In genomic region chr3:62134061-62134496, GRCh38 we compare ENCODE assay signal across 9 cellular contexts.
DNase-seq lines count a peak whose midpoint lies in the region; ATAC-seq and TF ChIP-seq lines count a peak whose summit lies in the region.
"Had no signal": no experiment of that assay in that cellular context is flagged by ENCODE, and none has a peak within 500 bp of the region (broad histone marks: within the 10 kb centered on the region; RNA-seq: fewer than 3 reads in every experiment).

No MANE protein-coding gene starts in this region.

- peak overlapping the region in 1 of 3 donors; percentile 5 for H3K9ac ChIP-seq in skeletal muscle tissue (ENCODE audit: low read depth in 1 of 3, low read length in 3 of 3)

- H3K36me3 ChIP-seq in RWPE2 (ENCODE audit: low read depth) (no peaks in the 10 kb centered on the region), skeletal muscle tissue (ENCODE audit: control insufficient read depth in 3 of 3, insufficient read depth in 3 of 3, low read length in 3 of 3) (no peaks in the 10 kb centered on the region)

- H3K27ac ChIP-seq in RWPE2 (ENCODE audit: poor library complexity, severe bottlenecking) (peak overlapping the region; percentile 6), foreskin keratinocyte (no peak overlapping the region), skeletal muscle tissue (ENCODE audit: low read depth, low read length) (peak overlapping the region; percentile 50)

- intact Hi-C loops in activated naive CD4-positive, alpha-beta T cell treated with anti-CD3 and anti-CD28 coated beads for 36 hours (cut with micrococcal nuclease): no loop called here

- H3K27ac Mint-ChIP-seq in activated naive CD4-positive, alpha-beta T cell treated with anti-CD3 and anti-CD28 coated beads for 36 hours: no peak overlapping the region
- H3K27ac Mint-ChIP-seq: activated T-helper 2 cell treated with anti-CD3 and anti-CD28 coated beads, Interferon-gamma antibody, Interleukin-2, Interleukin-4, amounts not matched to agents 10 μg/mL and 5 μg/mL and 100 μg/mL, durations not matched to agents 14 hours and 24 hours and 36 hours had no signal

- peak; percentile 80 for ATAC-seq in RWPE2 (ENCODE audit: low read depth)
- ATAC-seq in foreskin keratinocyte: peak; percentile 55
- no peak for ATAC-seq in HG03565 (IDR thresholded peaks at IDR 0.05; ENCODE audit: unreplicated experiment)

- no peaks in the 10 kb centered on the region for H3K4me1 Mint-ChIP-seq in activated naive CD4-positive, alpha-beta T cell treated with anti-CD3 and anti-CD28 coated beads for 36 hours (ENCODE audit: low read depth)

- H3K4me3 ChIP-seq in HFF-Myc (replicated peaks; ENCODE audit: low read depth, low read length): no peak overlapping the region
- H3K4me3 ChIP-seq in RWPE2 (ENCODE audit: severe bottlenecking): no peak overlapping the region
- peak overlapping the region in 2 of 3 donors; percentile 42 to 45 for H3K4me3 ChIP-seq in skeletal muscle tissue (ENCODE audit: low read length in 3 of 3)

- CTCF ChIA-PET in activated naive CD4-positive, alpha-beta T cell treated with anti-CD3 and anti-CD28 coated beads for 36 hours (lab: Charles Lee): no interaction called here

- no peaks in the 10 kb centered on the region for H3K9me3 Mint-ChIP-seq in activated naive CD4-positive, alpha-beta T cell treated with anti-CD3 and anti-CD28 coated beads for 36 hours
- H3K9me3 Mint-ChIP-seq: activated T-helper 2 cell treated with anti-CD3 and anti-CD28 coated beads, Interferon-gamma antibody, Interleukin-2, Interleukin-4, amounts not matched to agents 10 μg/mL and 5 μg/mL and 100 μg/mL, durations not matched to agents 14 hours and 24 hours and 36 hours had no signal

- no peaks in the 10 kb centered on the region for H3K36me3 Mint-ChIP-seq in activated naive CD4-positive, alpha-beta T cell treated with anti-CD3 and anti-CD28 coated beads for 36 hours (ENCODE audit: low read depth)

- peaks cover 7% of the 10 kb centered on the region for H3K4me1 ChIP-seq in RWPE2 (ENCODE audit: insufficient read depth, poor library complexity, severe bottlenecking)
- peaks cover 10% of the 10 kb centered on the region for H3K4me1 ChIP-seq in foreskin keratinocyte
- H3K4me1 ChIP-seq in skeletal muscle tissue (ENCODE audit: control insufficient read depth in 3 of 3, insufficient read depth in 3 of 3, low read length in 3 of 3): peaks cover 9 to 22% (median 13%) of the 10 kb centered on the region in 3 donors

- H3K9me3 ChIP-seq in RWPE2 (ENCODE audit: severe bottlenecking) (no peaks in the 10 kb centered on the region), skeletal muscle tissue (ENCODE audit: control insufficient read depth in 3 of 3, low read length in 3 of 3) (no peaks in the 10 kb centered on the region)

- DNase-seq in HFF-Myc (ENCODE audit: extremely low read depth, low read depth) (peak; percentile 42), RWPE2 (ENCODE audit: low spot score) (no peak), foreskin keratinocyte (no peak), GM19240 (ENCODE audit: insufficient read length, low spot score) (no peak)
- DNase-seq in activated naive CD4-positive, alpha-beta T cell treated with anti-CD3 and anti-CD28 coated beads for 36 hours: no peak
- DNase-seq: NCI-H1930 had no signal

- H3K27me3 ChIP-seq in RWPE2 (ENCODE audit: insufficient read depth, poor library complexity, severe bottlenecking) (no peaks in the 10 kb centered on the region), foreskin keratinocyte (no peaks in the 10 kb centered on the region), skeletal muscle tissue (ENCODE audit: control insufficient read depth in 3 of 3, insufficient read depth in 3 of 3, low read length in 3 of 3) (no peaks in the 10 kb centered on the region)

- no peak overlapping the region for H3K4me3 Mint-ChIP-seq in activated naive CD4-positive, alpha-beta T cell treated with anti-CD3 and anti-CD28 coated beads for 36 hours

- peaks cover 22% of the 10 kb centered on the region for H3K27me3 Mint-ChIP-seq in activated naive CD4-positive, alpha-beta T cell treated with anti-CD3 and anti-CD28 coated beads for 36 hours (ENCODE audit: low read depth)

- TF ChIP-seq CTCF in HFF-Myc (IDR thresholded peaks at IDR 0.05; ENCODE audit: low read depth, low read length, missing control alignments) (no peak), RWPE2 (IDR thresholded peaks at IDR 0.05; ENCODE audit: poor library complexity, severe bottlenecking) (no peak), foreskin keratinocyte (conservative IDR thresholded peaks at IDR 0.05) (no peak)

Comparison
In these comparisons a context has a peak if more than half of its experiments do, and no peak if none do; other contexts are left out.
1. H3K4me3 ChIP-seq: peak in skeletal muscle tissue (2 of 3); none in HFF-Myc (single experiment) and RWPE2 (single experiment).